ENCODE assay signal across 12 cellular contexts in genomic region chr6:22657341-22657985, GRCh38.
DNase-seq lines count a peak whose midpoint lies in the region; ATAC-seq and TF ChIP-seq lines count a peak whose summit lies in the region.
"Had no signal": no experiment of that assay in that cellular context is flagged by ENCODE, and none has a peak within 500 bp of the region (broad histone marks: within the 10 kb centered on the region; RNA-seq: fewer than 3 reads in every experiment).

No MANE protein-coding gene starts in this region.

- no peak for TF ChIP-seq EP300 in suprapubic skin (IDR thresholded peaks at IDR 0.05)

- H3K27me3 ChIP-seq in KMS-11 (ENCODE audit: insufficient read depth, low read depth) (no peaks in the 10 kb centered on the region), suprapubic skin (no peaks in the 10 kb centered on the region)

- DNase-seq in sciatic nerve (ENCODE audit: low spot score) (no peak), HCEC 1CT (no peak), suprapubic skin (ENCODE audit: low spot score in 2 of 2) (no peak), foreskin fibroblast (no peak), NCI-H510A treated with DMSO at 0.1 percent for 48 hours (lab: John Stamatoyannopoulos, UW) (no peak)
- DNase-seq: activated CD4-positive, alpha-beta T cell treated with anti-CD3 and anti-CD28 coated beads for 36 hours; mucosa of descending colon; NCI-H1105 treated with DMSO at 0.1 percent for 48 hours; stimulated activated CD4-positive, alpha-beta T cell treated with anti-CD3 and anti-CD28 coated beads, Interleukin-1b, Interleukin-23, amount 100 ng/mL, for 48 hours had no signal

- no peaks in the 10 kb centered on the region for H3K9me3 ChIP-seq in suprapubic skin
- H3K9me3 ChIP-seq: mucosa of descending colon had no signal

- H3K79me2 ChIP-seq in KMS-11 (ENCODE audit: insufficient read depth, low read depth), result no peaks in the 10 kb centered on the region

- ATAC-seq in GM19324 (IDR thresholded peaks at IDR 0.05; ENCODE audit: low FRiP score, unreplicated experiment) (peak; percentile 72), esophagus mucosa (peak; percentile 59), sciatic nerve (peak; percentile 52)
- ATAC-seq: activated CD4-positive, alpha-beta T cell treated with anti-CD3 and anti-CD28 coated beads for 36 hours had no signal

- TF ChIP-seq POLR2A in suprapubic skin (IDR thresholded peaks at IDR 0.05), result no peak

- intact Hi-C loops in sciatic nerve (cut with DNase I), result no loop called here

- no peaks in the 10 kb centered on the region for H4K20me1 ChIP-seq in KMS-11 (ENCODE audit: insufficient read depth)

- H3K4me1 ChIP-seq in KMS-11 (ENCODE audit: low read depth, poor library complexity, severe bottlenecking), result peaks cover 4% of the 10 kb centered on the region
- H3K4me1 ChIP-seq in suprapubic skin, result peaks cover 6% of the 10 kb centered on the region

- H3K36me3 ChIP-seq in KMS-11 (ENCODE audit: insufficient read depth) (no peaks in the 10 kb centered on the region), suprapubic skin (no peaks in the 10 kb centered on the region)

- H3K27ac ChIP-seq in KMS-11 (no peak overlapping the region), suprapubic skin (no peak overlapping the region)

- H3K4me3 ChIP-seq in KMS-11 (IDR thresholded peaks at IDR 0.05; ENCODE audit: insufficient read depth, low read depth, low read length) (no peak overlapping the region), suprapubic skin (no peak overlapping the region), foreskin fibroblast (ENCODE audit: low read depth in 1 of 2, low read length in 2 of 2) (no peak overlapping the region)
- H3K4me3 ChIP-seq: mucosa of descending colon had no signal

- peak overlapping the region; percentile 31; the same call in 1 of the 2 replicates for H2AFZ ChIP-seq in KMS-11 (ENCODE audit: low read depth)

- no peak for TF ChIP-seq CTCF in KMS-11 (conservative IDR thresholded peaks at IDR 0.05; ENCODE audit: low read depth, low read length)
- TF ChIP-seq CTCF in suprapubic skin (IDR thresholded peaks at IDR 0.05), result no peak
- TF ChIP-seq CTCF in foreskin fibroblast (IDR thresholded peaks at IDR 0.05; ENCODE audit: low read depth, low read length), result no peak

- WGBS in suprapubic skin, result 15% methylated on average over 1 of the region's 1 CpG

- H3K9ac ChIP-seq in KMS-11, result no peak overlapping the region

- H3K4me2 ChIP-seq in KMS-11, result peak overlapping the region; percentile 4; the same call in 1 of the 2 replicates
